23 cellular contexts compared by ENCODE assay signal in genomic region chr5:115856936-115857524, GRCh38. TPM values are rescaled to one million over a fixed set of nuclear protein-coding genes. Genes with fewer than 3 reads are reported as not detected.
DNase-seq lines count a peak whose midpoint lies in the region; ATAC-seq, FAIRE-seq and TF ChIP-seq lines count a peak whose summit lies in the region.
"Had no signal": no experiment of that assay in that cellular context is flagged by ENCODE, and none has a peak within 500 bp of the region (broad histone marks: within the 10 kb centered on the region; RNA-seq: fewer than 3 reads in every experiment).

No MANE protein-coding gene starts in this region.

- no peak for DNase-seq in GM12892 (ENCODE audit: insufficient read length)
- DNase-seq in NCI-H226 = peak; percentile 37
- peak; percentile 26 for DNase-seq in dermis blood vessel endothelial cell
- DNase-seq in SIG-M5 treated with dmso at 0.1 percent for 504 hours (lab: John Stamatoyannopoulos, UW; ENCODE audit: unreplicated experiment) = no peak
- no peak for DNase-seq in NCI-H2171 (lab: John Stamatoyannopoulos, UW)
- DNase-seq in NK-92 (lab: John Stamatoyannopoulos, UW; ENCODE audit: unreplicated experiment) = no peak
- DNase-seq: activated CD8-positive, alpha-beta memory T cell treated with anti-CD3 and anti-CD28 coated beads, Interleukin-2, amount 50 U/mL, for 4 hours; activated naive CD8-positive, alpha-beta T cell treated with anti-CD3 and anti-CD28 coated beads for 36 hours; CD4-positive, alpha-beta T cell; glutamatergic neuron; NCI-H1048; NCI-H2029; psoas muscle; stimulated activated CD4-positive, alpha-beta T cell treated with anti-CD3 and anti-CD28 coated beads, Interleukin-2, amount 100 ng/mL, for 24 hours; stimulated activated naive B cell treated with anti-CD40 and anti-IgM and Interleukin-4, amounts not matched to agents 10 μg/mL and 1 μg/mL and 100 μg/mL, for 72 hours; testis had no signal

- no peak overlapping the region for H3K4me3 ChIP-seq in neutrophil (ENCODE audit: low read depth in 1 of 2, low read length in 1 of 2)
- H3K4me3 ChIP-seq: psoas muscle, SJSA1, testis had no signal

- no peaks in the 10 kb centered on the region for H3K9me3 ChIP-seq in neutrophil
- H3K9me3 ChIP-seq: psoas muscle, SJSA1, testis had no signal

- no peaks in the 10 kb centered on the region for H3K27me3 ChIP-seq in neutrophil
- H3K27me3 ChIP-seq: SJSA1, testis had no signal

- no peaks in the 10 kb centered on the region for H3K36me3 ChIP-seq in neutrophil
- H3K36me3 ChIP-seq: SJSA1 had no signal

- no peak for ATAC-seq in HG02571 (IDR thresholded peaks at IDR 0.05; ENCODE audit: unreplicated experiment)
- ATAC-seq: left lobe of liver; Panc1; stimulated activated naive B cell treated with anti-CD40 and anti-IgM and Interleukin-4, amounts not matched to agents 10 μg/mL and 1 μg/mL and 100 μg/mL, for 72 hours had no signal

- TF ChIP-seq CTCF in neutrophil (IDR thresholded peaks at IDR 0.05) = no peak

- FAIRE-seq in GM12892 (lab: Jason Lieb, UNC) = peak; percentile 5
- FAIRE-seq: G401.6, HTR-8/SVneo had no signal

- no peak for TF ChIP-seq POLR2A in GM12892 (IDR thresholded peaks at IDR 0.05; ENCODE audit: low read depth, low read length)

- peak overlapping the region; percentile 11 for H3K27ac ChIP-seq in neutrophil
- H3K27ac ChIP-seq: psoas muscle, SJSA1 had no signal

- H3K4me1 ChIP-seq in neutrophil (ENCODE audit: control insufficient read depth in 1 of 2, insufficient read depth in 1 of 2, low read depth in 1 of 2, low read length in 1 of 2) = peaks cover 25 to 35% of the 10 kb centered on the region in 2 experiments

RNA-seq across cellular contexts. Expression of gene AP3S1, which starts 15.3 kb away (rescaled TPM):
- 269 TPM for polyA plus RNA-seq in GM12892 (2012; ENCODE audit: missing spikeins)
- 63.6 and 78.6 TPM in 2 replicates for total RNA-seq in dermis blood vessel endothelial cell

RNA-seq across cellular contexts. Expression of gene ATG12, which starts 15.7 kb away (rescaled TPM):
- 58.9 TPM for polyA plus RNA-seq in GM12892 (2012; ENCODE audit: missing spikeins)
- 49.9 and 55.3 TPM in 2 replicates for total RNA-seq in dermis blood vessel endothelial cell

RNA-seq across cellular contexts. Expression of gene CDO1, which starts 40.6 kb away (rescaled TPM):
- polyA plus RNA-seq in GM12892 (2012; ENCODE audit: missing spikeins) = not detected
- 1.2 and 3.3 TPM in 2 replicates for total RNA-seq in dermis blood vessel endothelial cell

Comparison
In these comparisons a context has a peak if more than half of its experiments do, and no peak if none do; other contexts are left out.
1. DNase-seq: peak in NCI-H226 (single experiment) and dermis blood vessel endothelial cell (single experiment); none in GM12892 (single experiment), SIG-M5 treated with dmso at 0.1 percent for 504 hours (single experiment), NCI-H2171 (single experiment) and NK-92 (single experiment).